In genomic region chr2:14148186-14148585, GRCh38 we compare ENCODE assay signal across 17 cellular contexts.
"Had no signal": no experiment of that assay in that cellular context is flagged by ENCODE, and none has a peak within 500 bp of the region (broad histone marks: within the 10 kb centered on the region; RNA-seq: fewer than 3 reads in every experiment).

No MANE protein-coding gene starts in this region.

- H3K36me3 ChIP-seq: adrenal gland, cardiac muscle cell, left lung, upper lobe of right lung, WERI-Rb-1 had no signal

- H3K4me3 ChIP-seq: adrenal gland, cardiac muscle cell, left lung, upper lobe of right lung had no signal

- H3K27ac ChIP-seq: adrenal gland, cardiac muscle cell, left lung, upper lobe of right lung, WERI-Rb-1 had no signal

- H3K9me3 ChIP-seq: adrenal gland, left lung, upper lobe of right lung had no signal

- H3K27me3 ChIP-seq: adrenal gland, cardiac muscle cell, left lung, upper lobe of right lung had no signal

- ATAC-seq: effector memory CD8-positive, alpha-beta T cell; left lung; upper lobe of right lung had no signal

- H3K4me1 ChIP-seq: adrenal gland, left lung, upper lobe of right lung had no signal

- DNase-seq: activated CD4-positive, alpha-beta T cell treated with anti-CD3 and anti-CD28 coated beads for 1 hour; activated gamma-delta T cell; adrenal gland; effector memory CD8-positive, alpha-beta T cell; foreskin melanocyte; hypothalamus; left lung; midbrain; occipital lobe; retina; stimulated activated CD4-positive, alpha-beta T cell treated with anti-CD3 and anti-CD28 coated beads, Interleukin-12 subunit alpha, Interleukin-12 subunit beta, amount 100 ng/mL, for 4 hours; stimulated activated CD4-positive, alpha-beta T cell treated with anti-CD3 and anti-CD28 coated beads, Interleukin-1b, Interleukin-23, amount 100 ng/mL, for 48 hours; stimulated activated CD8-positive, alpha-beta memory T cell treated with anti-CD3 and anti-CD28 coated beads, Interleukin-4, amount 100 ng/mL, for 48 hours; stimulated activated naive CD4-positive, alpha-beta T cell; upper lobe of right lung; WERI-Rb-1 had no signal
